23 cellular contexts compared by ENCODE assay signal in the genomic region with DNA sequence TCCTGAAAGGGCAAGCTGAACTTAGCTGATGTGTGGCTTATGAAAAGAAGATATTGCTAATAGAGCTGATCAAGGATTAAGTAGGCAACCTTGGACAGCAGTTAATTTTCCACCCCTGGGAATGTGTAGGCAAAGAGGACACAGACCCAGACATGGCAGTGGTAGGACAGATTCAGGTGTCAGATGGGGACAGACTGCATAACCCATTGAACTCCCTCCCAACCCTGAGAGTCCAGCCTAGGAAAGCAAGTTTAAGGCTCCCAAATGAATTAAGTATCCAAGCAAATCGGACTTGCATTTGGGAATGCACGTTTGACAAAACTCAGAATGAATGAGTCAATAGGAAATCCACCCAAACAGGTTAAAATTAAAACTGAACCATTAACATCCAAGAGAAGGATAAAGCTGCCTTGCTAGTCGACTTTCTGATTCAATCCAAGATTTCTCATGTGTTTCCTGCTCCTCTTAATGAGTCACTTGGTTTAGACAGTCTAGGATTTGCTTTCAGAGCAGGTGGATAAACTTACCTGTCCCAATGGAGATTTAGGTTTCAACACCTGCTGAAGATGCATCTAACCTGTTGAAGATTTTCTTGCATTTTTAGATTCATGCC.
DNase-seq lines count a peak whose midpoint lies in the region; ATAC-seq and TF ChIP-seq lines count a peak whose summit lies in the region.
"Had no signal": no experiment of that assay in that cellular context is flagged by ENCODE, and none has a peak within 500 bp of the region (broad histone marks: within the 10 kb centered on the region; RNA-seq: fewer than 3 reads in every experiment).

No MANE protein-coding gene starts in this region.

- H3K18ac ChIP-seq in IMR-90 (ENCODE audit: low read depth, low read length), result no peak overlapping the region

- no TSS peak for BruUV-seq in IMR-90 (replicated peaks; lab: Mats Ljungman, UMichigan)

- peak overlapping the region; percentile 50; the same call in 1 of the 3 replicates for H2BK15ac ChIP-seq in IMR-90 (ENCODE audit: low read depth, low read length)

- ATAC-seq in Right ventricle myocardium superior (ENCODE audit: poor library complexity) (peak; percentile 43), right cardiac atrium (no peak), IMR-90 (ENCODE audit: low read depth) (no peak), gastroesophageal sphincter (no peak)
- ATAC-seq: GM12878, GM23338, Panc1 had no signal

- no peak for TF ChIP-seq CTCF in IMR-90 (conservative IDR thresholded peaks at IDR 0.05; ENCODE audit: low read depth, low read length)
- TF ChIP-seq CTCF in gastroesophageal sphincter (IDR thresholded peaks at IDR 0.05), result no peak
- TF ChIP-seq CTCF in colonic mucosa (IDR thresholded peaks at IDR 0.05), result no peak

- no peak overlapping the region for H3K56ac ChIP-seq in IMR-90 (ENCODE audit: extremely low read depth, insufficient read depth, low read length)

- H2AFZ ChIP-seq in IMR-90 (replicated peaks; ENCODE audit: low read length, poor library complexity), result no peak overlapping the region
- H2AFZ ChIP-seq: GM23338 had no signal

- H3K27ac ChIP-seq in right cardiac atrium (ENCODE audit: low read length), result no peak overlapping the region
- H3K27ac ChIP-seq in IMR-90 (ENCODE audit: insufficient read depth, low read length), result no peak overlapping the region
- H3K27ac ChIP-seq in gastroesophageal sphincter, result peak overlapping the region; percentile 48 to 73 (median 60)
- H3K27ac ChIP-seq in colonic mucosa, result no peak overlapping the region
- H3K27ac ChIP-seq: SJCRH30 had no signal

- no peak for TF ChIP-seq POLR2A in IMR-90 (IDR thresholded peaks at IDR 0.05; ENCODE audit: low read depth, low read length)
- no peak for TF ChIP-seq POLR2A in gastroesophageal sphincter (IDR thresholded peaks at IDR 0.05)

- peaks cover 4% of the 10 kb centered on the region for H3K9me1 ChIP-seq in IMR-90 (ENCODE audit: insufficient read depth, low read length)

- CTCF ChIA-PET in IMR-90 (lab: Yijun Ruan, JAX), result interaction anchor here (1.3 kb wide), 1 partner anchor 31 kb away, joined by 4 read pairs; no protein-coding TSS in a partner anchor

- no peak overlapping the region for H3K4ac ChIP-seq in IMR-90 (ENCODE audit: low read depth, low read length)

- dilution Hi-C loops in IMR-90 (cut with HindIII; ENCODE audit: low sequenced_read_pairs, unreplicated experiment), result no loop called here

- no peaks in the 10 kb centered on the region for H4K20me1 ChIP-seq in IMR-90 (ENCODE audit: insufficient read depth, low read length)

- H3K4me3 ChIP-seq in right cardiac atrium (ENCODE audit: low read length) (no peak overlapping the region), IMR-90 (ENCODE audit: insufficient read depth, low read depth, low read length) (no peak overlapping the region), gastroesophageal sphincter (no peak overlapping the region), colonic mucosa (no peak overlapping the region)
- H3K4me3 ChIP-seq: GM12878, GM23338, HAP-1, SJCRH30 had no signal

- H2BK20ac ChIP-seq in IMR-90 (ENCODE audit: low read depth, low read length), result 0 out of 2 replicates have a peak overlapping the region, but pooled peaks have one; percentile 1

- peak overlapping the region; percentile 52; the same call in 1 of the 2 replicates for H2AK5ac ChIP-seq in IMR-90 (ENCODE audit: low read depth, low read length)

- no peak overlapping the region for H3K4me2 ChIP-seq in IMR-90 (ENCODE audit: low read depth, low read length)
- H3K4me2 ChIP-seq: GM23338 had no signal

- no peaks in the 10 kb centered on the region for H3K4me1 ChIP-seq in right cardiac atrium (ENCODE audit: control insufficient read depth, insufficient read depth, low read length)
- H3K4me1 ChIP-seq in IMR-90 (ENCODE audit: control insufficient read depth, insufficient read depth, low read length), result peaks cover 7% of the 10 kb centered on the region
- H3K4me1 ChIP-seq in gastroesophageal sphincter, result peaks cover 0 to 48% (median 12%) of the 10 kb centered on the region in 3 donors
- no peaks in the 10 kb centered on the region for H3K4me1 ChIP-seq in colonic mucosa
- H3K4me1 ChIP-seq: SJCRH30 had no signal

- H4K8ac ChIP-seq in IMR-90 (ENCODE audit: low read depth in 2 of 2, low read length in 2 of 2), result no peak overlapping the region

- H3K36me3 ChIP-seq in IMR-90 (ENCODE audit: control insufficient read depth, insufficient read depth, low read length), result no peaks in the 10 kb centered on the region
- no peaks in the 10 kb centered on the region for H3K36me3 ChIP-seq in gastroesophageal sphincter
- H3K36me3 ChIP-seq in colonic mucosa, result no peaks in the 10 kb centered on the region
- H3K36me3 ChIP-seq: HAP-1, SJCRH30 had no signal

- TF ChIP-seq RAD21 in IMR-90 (IDR thresholded peaks at IDR 0.05; ENCODE audit: low read length), result no peak

- H2AK9ac ChIP-seq in IMR-90 (replicated peaks; ENCODE audit: low read depth, low read length, poor library complexity), result no peak overlapping the region

- intact Hi-C loops in Right ventricle myocardium superior (cut with DNase I) (no loop called here), right cardiac atrium (cut with DNase I) (no loop called here), IMR-90 (cut with micrococcal nuclease) (no loop called here), colonic mucosa (cut with DNase I) (no loop called here)

- DNase-seq in Right ventricle myocardium superior (no peak), right cardiac atrium (no peak), IMR-90 (no peak), renal cortical epithelial cell (ENCODE audit: low read depth) (peak; percentile 41), AML-193 (lab: John Stamatoyannopoulos, UW) (no peak), SK-N-DZ (ENCODE audit: low spot score) (no peak), colonic mucosa (no peak)
- DNase-seq: DMS79 treated with DMSO at 0.1 percent for 48 hours; KG1; NCI-H1092; NCI-H1436; NCI-H187 treated with DMSO at 0.1 percent for 48 hours; NCI-H2107; NCI-H345; NCI-H524; NCI-H774; NK-92 treated with Interleukin-12 subunit alpha and Interleukin-12 subunit beta, amount 100 ng/mL, for 24 hours; SJCRH30 had no signal

- in situ Hi-C loops in IMR-90 (cut with MboI; ENCODE audit: low sequenced_read_pairs), result no loop called here

- H3K79me1 ChIP-seq in IMR-90 (ENCODE audit: low read depth in 1 of 2, low read length in 2 of 2), result no peaks in the 10 kb centered on the region

- POLR2A ChIA-PET in IMR-90 (lab: Charles Lee; ENCODE audit: unreplicated experiment), result no interaction called here

- no peak overlapping the region for H3K23ac ChIP-seq in IMR-90 (ENCODE audit: low read depth, low read length)

- H4K5ac ChIP-seq in IMR-90 (ENCODE audit: low read depth, low read length), result no peak overlapping the region

- H3K9me3 ChIP-seq in right cardiac atrium (ENCODE audit: control insufficient read depth, low read length), result no peaks in the 10 kb centered on the region
- peaks cover 2% of the 10 kb centered on the region; the same call in 1 of the 2 replicates for H3K9me3 ChIP-seq in IMR-90 (ENCODE audit: control insufficient read depth, insufficient read depth, low read length)
- no peaks in the 10 kb centered on the region for H3K9me3 ChIP-seq in gastroesophageal sphincter
- no peaks in the 10 kb centered on the region for H3K9me3 ChIP-seq in colonic mucosa
- H3K9me3 ChIP-seq: HAP-1, SJCRH30 had no signal

- 72% methylated on average over 3 of the region's 3 CpGs for WGBS in right cardiac atrium
- WGBS in IMR-90 (ENCODE audit: extremely low coverage in 2 of 2, insufficient read length in 1 of 2), 2 experiments, result no CpG with 5 or more reads among the region's 3 CpGs
- 53 to 80% methylated on average over 1 to 3 of the region's 3 CpGs for WGBS in gastroesophageal sphincter (ENCODE audit: low coverage in 1 of 2), 2 donors

- H2BK5ac ChIP-seq in IMR-90 (ENCODE audit: low read depth, low read length, poor library complexity, severe bottlenecking), result no peak overlapping the region

- H3K9ac ChIP-seq in IMR-90 (ENCODE audit: low read depth, low read length) (no peak overlapping the region), colonic mucosa (ENCODE audit: low read depth in 2 of 2, low read length in 2 of 2) (no peak overlapping the region)

- H3K14ac ChIP-seq in IMR-90 (replicated peaks; ENCODE audit: low read depth, low read length), result no peak overlapping the region

- H2BK120ac ChIP-seq in IMR-90 (ENCODE audit: low read depth, low read length), result peak overlapping the region; percentile 31; the same call in 1 of the 2 replicates

- no peaks in the 10 kb centered on the region for H3K27me3 ChIP-seq in right cardiac atrium (ENCODE audit: control insufficient read depth, insufficient read depth)
- H3K27me3 ChIP-seq in IMR-90 (ENCODE audit: control insufficient read depth, insufficient read depth, low read length), result no peaks in the 10 kb centered on the region
- H3K27me3 ChIP-seq in gastroesophageal sphincter, result no peaks in the 10 kb centered on the region
- no peaks in the 10 kb centered on the region for H3K27me3 ChIP-seq in colonic mucosa
- H3K27me3 ChIP-seq: SJCRH30 had no signal

- H4K91ac ChIP-seq in IMR-90 (ENCODE audit: insufficient read depth, low read depth, low read length), result no peak overlapping the region

- no peak for TF ChIP-seq EP300 in gastroesophageal sphincter (IDR thresholded peaks at IDR 0.05)

TF ChIP-seq in IMR-90, 13 proteins besides CTCF, POLR2A, EP300 and RAD21 (continues in another document):
- TF ChIP-seq SMC3 (IDR thresholded peaks at IDR 0.05; ENCODE audit: low read depth, low read length) (no peak), FOS (IDR thresholded peaks at IDR 0.05; ENCODE audit: low read depth, low read length) (no peak), MXI1 (IDR thresholded peaks at IDR 0.05; ENCODE audit: borderline replicate concordance, low read depth, low read length) (no peak), NFE2L2 (IDR thresholded peaks at IDR 0.05; ENCODE audit: low read depth, low read length) (no peak), BHLHE40 (IDR thresholded peaks at IDR 0.05; ENCODE audit: low read depth, low read length) (no peak)
- TF ChIP-seq, protein P1, sequence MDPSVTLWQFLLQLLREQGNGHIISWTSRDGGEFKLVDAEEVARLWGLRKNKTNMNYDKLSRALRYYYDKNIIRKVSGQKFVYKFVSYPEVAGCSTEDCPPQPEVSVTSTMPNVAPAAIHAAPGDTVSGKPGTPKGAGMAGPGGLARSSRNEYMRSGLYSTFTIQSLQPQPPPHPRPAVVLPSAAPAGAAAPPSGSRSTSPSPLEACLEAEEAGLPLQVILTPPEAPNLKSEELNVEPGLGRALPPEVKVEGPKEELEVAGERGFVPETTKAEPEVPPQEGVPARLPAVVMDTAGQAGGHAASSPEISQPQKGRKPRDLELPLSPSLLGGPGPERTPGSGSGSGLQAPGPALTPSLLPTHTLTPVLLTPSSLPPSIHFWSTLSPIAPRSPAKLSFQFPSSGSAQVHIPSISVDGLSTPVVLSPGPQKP (IDR thresholded peaks at IDR 0.05; ENCODE audit: borderline replicate concordance, low read depth, low read length), result no peak
- TF ChIP-seq, protein P2, sequence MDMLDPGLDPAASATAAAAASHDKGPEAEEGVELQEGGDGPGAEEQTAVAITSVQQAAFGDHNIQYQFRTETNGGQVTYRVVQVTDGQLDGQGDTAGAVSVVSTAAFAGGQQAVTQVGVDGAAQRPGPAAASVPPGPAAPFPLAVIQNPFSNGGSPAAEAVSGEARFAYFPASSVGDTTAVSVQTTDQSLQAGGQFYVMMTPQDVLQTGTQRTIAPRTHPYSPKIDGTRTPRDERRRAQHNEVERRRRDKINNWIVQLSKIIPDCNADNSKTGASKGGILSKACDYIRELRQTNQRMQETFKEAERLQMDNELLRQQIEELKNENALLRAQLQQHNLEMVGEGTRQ (IDR thresholded peaks at IDR 0.05; ENCODE audit: low read depth, low read length), result no peak

Comparison
In these comparisons a context has a peak if more than half of its experiments do, and no peak if none do; other contexts are left out.
1. H3K27ac ChIP-seq: peak in gastroesophageal sphincter (4 of 4); none in right cardiac atrium (single experiment), IMR-90 (single experiment) and colonic mucosa (single experiment).